8 cellular contexts compared by ENCODE assay signal in genomic region chr10:84138478-84139125, GRCh38. TPM values are rescaled to one million over a fixed set of nuclear protein-coding genes. Genes with fewer than 3 reads are reported as not detected.
DNase-seq lines count a peak whose midpoint lies in the region; ATAC-seq, FAIRE-seq and TF ChIP-seq lines count a peak whose summit lies in the region.

No MANE protein-coding gene starts in this region.

- 0 out of 2 replicates have a peak, but pooled peaks cover 1% of the 10 kb centered on the region for H3K36me3 ChIP-seq in ES-I3 (ENCODE audit: insufficient read depth, low read length)
- H3K36me3 ChIP-seq in esophagus squamous epithelium: peaks cover 0 to 25% (median 9%) of the 10 kb centered on the region in 3 donors
- H3K36me3 ChIP-seq in pancreas: peaks cover under 1 to 20% (median under 1%) of the 10 kb centered on the region in 3 donors
- H3K36me3 ChIP-seq in vagina: peaks cover 0 to 22% of the 10 kb centered on the region in 2 donors

- no peaks in the 10 kb centered on the region for H3K27me3 ChIP-seq in esophagus squamous epithelium
- H3K27me3 ChIP-seq in pancreas: no peaks in the 10 kb centered on the region
- H3K27me3 ChIP-seq in vagina: no peaks in the 10 kb centered on the region

- H3K4me3 ChIP-seq in LNCaP clone FGC (ENCODE audit: low read depth, low read length): peak overlapping the region; percentile 99
- H3K4me3 ChIP-seq in esophagus squamous epithelium: peak overlapping the region; percentile 86 to 99 (median 98)
- peak overlapping the region; percentile 4 to 95 (median 56) for H3K4me3 ChIP-seq in pancreas
- H3K4me3 ChIP-seq in vagina: peak overlapping the region; percentile 87 to 95

- TF ChIP-seq POLR2A in esophagus squamous epithelium (IDR thresholded peaks at IDR 0.05) (no peak), vagina (IDR thresholded peaks at IDR 0.05) (no peak)

- H3K4me1 ChIP-seq in ES-I3 (ENCODE audit: insufficient read depth, low read length) (peaks cover 10% of the 10 kb centered on the region; the same call in 1 of the 2 replicates), esophagus squamous epithelium (peaks cover 11 to 34% (median 13%) of the 10 kb centered on the region in 3 donors), pancreas (peaks cover 6 to 10% (median 9%) of the 10 kb centered on the region in 3 donors), vagina (peaks cover 22% of the 10 kb centered on the region)

- no peak for DNase-seq in LNCaP clone FGC (ENCODE audit: low read depth)
- DNase-seq in activated CD8-positive, alpha-beta memory T cell treated with anti-CD3 and anti-CD28 coated beads, Interleukin-2, amount 50 U/mL, for 24 hours (ENCODE audit: extremely low read depth): peak; percentile 13
- no peak for DNase-seq in esophagus squamous epithelium (lab: John Stamatoyannopoulos, UW)
- peak in 3 of 6 donors; percentile 18 to 27 (median 19) for DNase-seq in pancreas
- no peak for DNase-seq in vagina (ENCODE audit: extremely low spot score in 2 of 2)

- peak overlapping the region; percentile 94 for H3K9ac ChIP-seq in ES-I3 (ENCODE audit: low read depth, low read length)

- intact Hi-C loops in esophagus squamous epithelium (cut with DNase I): no loop called here
- intact Hi-C loops in pancreas (cut with DNase I): no loop called here
- intact Hi-C loops in vagina (cut with DNase I): no loop called here

- ATAC-seq in pancreas (no peak), GM21576 (IDR thresholded peaks at IDR 0.05; ENCODE audit: unreplicated experiment) (no peak), GM21786 (IDR thresholded peaks at IDR 0.05; ENCODE audit: unreplicated experiment) (no peak)

- 45 to 52% methylated on average over 14 to 20 of the region's 20 CpGs for WGBS in esophagus squamous epithelium, 2 donors
- WGBS in pancreas, 2 donors: 68 to 79% methylated on average over 20 of the region's 20 CpGs

- H3K9me3 ChIP-seq in ES-I3 (ENCODE audit: control insufficient read depth, insufficient read depth, low read length) (no peaks in the 10 kb centered on the region), esophagus squamous epithelium (no peaks in the 10 kb centered on the region), pancreas (no peaks in the 10 kb centered on the region), vagina (no peaks in the 10 kb centered on the region)

- no peak for TF ChIP-seq CTCF in LNCaP clone FGC (IDR thresholded peaks at IDR 0.05; ENCODE audit: control insufficient read depth, extremely low read depth, insufficient read depth)
- no peak for TF ChIP-seq CTCF in esophagus squamous epithelium (IDR thresholded peaks at IDR 0.05)
- no peak for TF ChIP-seq CTCF in pancreas (IDR thresholded peaks at IDR 0.05)
- no peak for TF ChIP-seq CTCF in vagina (IDR thresholded peaks at IDR 0.05)

- FAIRE-seq in pancreas (lab: Jason Lieb, UNC): no peak

- H3K27ac ChIP-seq in esophagus squamous epithelium: peak overlapping the region; percentile 97 to 100 (median 98)
- peak overlapping the region in 3 of 4 donors; percentile 96 to 98 (median 98) for H3K27ac ChIP-seq in pancreas
- H3K27ac ChIP-seq in vagina: peak overlapping the region; percentile 98

RNA-seq across cellular contexts. Expression of gene GHITM, which starts 0.7 kb away (rescaled TPM):
- total RNA-seq in esophagus squamous epithelium (100 to 1,000 TPM; 137 to 289 (median 182) TPM), pancreas (10 to 100 TPM; 31.5 to 57.8 (median 49.5) TPM), vagina (87.9 TPM)
- polyA plus RNA-seq in pancreas: 10 to 100 TPM; 31.1 to 68.5 TPM

RNA-seq across cellular contexts. Expression of gene GPR15LG, which starts 35.0 kb away (rescaled TPM):
- 100 to 1,000 TPM; 132 to 352 (median 320) TPM for total RNA-seq in esophagus squamous epithelium
- total RNA-seq in pancreas: under 1 TPM in 1 of 6 donors, not detected in 5; 0.32 TPM
- under 1 TPM; 0.09 to 0.23 TPM for polyA plus RNA-seq in pancreas
- total RNA-seq in vagina: 98.0 TPM

RNA-seq across cellular contexts. Expression of gene CDHR1, which starts 55.7 kb away (rescaled TPM):
- total RNA-seq in esophagus squamous epithelium: 10 to 100 TPM in 3 of 4 donors, 1 to 10 TPM in 1; 6.7 to 15.0 (median 12.2) TPM
- under 1 TPM in 5 of 6 donors, not detected in 1; 0.03 to 0.50 (median 0.32) TPM for total RNA-seq in pancreas
- under 1 TPM; 0.72 to 0.77 TPM for polyA plus RNA-seq in pancreas
- total RNA-seq in vagina: 6.4 TPM

Comparison
In these comparisons a context has a peak if more than half of its experiments do, and no peak if none do; other contexts are left out.
1. RNA of gene GPR15LG, which starts 35.0 kb away (total RNA-seq): 132 to 352 TPM in esophagus squamous epithelium and 98.0 TPM in vagina (single experiment); 0.32 TPM in pancreas; every median in the first group is over 10 times any median in the second.
2. Peak in every context shown above with its lines, with median percentiles within 50 percentile points of each other: H3K4me3 ChIP-seq and H3K27ac ChIP-seq.